In genomic region chr7:155388561-155388960, GRCh38 we compare ENCODE assay signal across 25 cellular contexts.
"Had no signal": no experiment of that assay in that cellular context is flagged by ENCODE, and none has a peak within 500 bp of the region (broad histone marks: within the 10 kb centered on the region; RNA-seq: fewer than 3 reads in every experiment).

No MANE protein-coding gene starts in this region.

- H3K4me3 Mint-ChIP-seq: activated CD4-positive, alpha-beta memory T cell treated with anti-CD3 and anti-CD28 coated beads, Interleukin-2, amount 10 ng/mL, durations not matched to agents 7 days and 5 days; activated CD4-positive, alpha-beta T cell treated with anti-CD3 and anti-CD28 coated beads for 36 hours; activated CD4-positive, alpha-beta T cell treated with anti-CD3 and anti-CD28 coated beads, Interleukin-2, amount 10 ng/mL, durations not matched to agents 7 days and 5 days; activated naive CD4-positive, alpha-beta T cell treated with anti-CD3 and anti-CD28 coated beads, Interleukin-2, amount 10 ng/mL, durations not matched to agents 7 days and 5 days; activated naive CD8-positive, alpha-beta T cell treated with anti-CD3 and anti-CD28 coated beads, Interleukin-2, amount 10 ng/mL, durations not matched to agents 7 days and 5 days; activated T-cell treated with anti-CD3 and anti-CD28 coated beads, Interleukin-2, amount 50 U/mL, for 24 hours; activated T-cell treated with anti-CD3 and anti-CD28 coated beads, Interleukin-2, amount 50 U/mL, for 72 hours; dendritic cell treated with granulocyte-macrophage colony-stimulating factor and Interleukin-4, amounts not matched to agents 40 ng/mL and 50 ng/mL, for 4 days; endodermal cell had no signal

- H3K4me1 Mint-ChIP-seq: activated CD4-positive, alpha-beta memory T cell treated with anti-CD3 and anti-CD28 coated beads, Interleukin-2, amount 10 ng/mL, durations not matched to agents 7 days and 5 days; activated CD4-positive, alpha-beta T cell treated with anti-CD3 and anti-CD28 coated beads for 36 hours; activated CD4-positive, alpha-beta T cell treated with anti-CD3 and anti-CD28 coated beads, Interleukin-2, amount 10 ng/mL, durations not matched to agents 7 days and 5 days; activated naive CD4-positive, alpha-beta T cell treated with anti-CD3 and anti-CD28 coated beads, Interleukin-2, amount 10 ng/mL, durations not matched to agents 7 days and 5 days; activated naive CD8-positive, alpha-beta T cell treated with anti-CD3 and anti-CD28 coated beads, Interleukin-2, amount 10 ng/mL, durations not matched to agents 7 days and 5 days had no signal

- DNase-seq: activated CD4-positive, alpha-beta memory T cell treated with anti-CD3 and anti-CD28 coated beads, Interleukin-2, amount 10 ng/mL, durations not matched to agents 7 days and 5 days; activated CD4-positive, alpha-beta T cell treated with anti-CD3 and anti-CD28 coated beads for 36 hours; activated CD4-positive, alpha-beta T cell treated with anti-CD3 and anti-CD28 coated beads, Interleukin-2, amount 10 ng/mL, durations not matched to agents 7 days and 5 days; activated CD4-positive, alpha-beta T cell treated with anti-CD3 and anti-CD28 coated beads, Interleukin-2, amount 50 U/mL, for 4 hours; activated CD4-positive, CD25-positive, alpha-beta regulatory T cell; activated CD4-positive, CD25-positive, alpha-beta regulatory T cell treated with anti-CD3 and anti-CD28 coated beads, Interleukin-2, amount 50 U/mL, for 72 hours; activated CD8-positive, alpha-beta memory T cell treated with anti-CD3 and anti-CD28 coated beads, Interleukin-2, amount 50 U/mL, for 48 hours; activated gamma-delta T cell; activated naive CD4-positive, alpha-beta T cell; activated naive CD4-positive, alpha-beta T cell treated with anti-CD3 and anti-CD28 coated beads, Interleukin-2, amount 10 ng/mL, durations not matched to agents 7 days and 5 days; activated naive CD8-positive, alpha-beta T cell treated with anti-CD3 and anti-CD28 coated beads, Interleukin-2, amount 10 ng/mL, durations not matched to agents 7 days and 5 days; activated T-cell treated with anti-CD3 and anti-CD28 coated beads for 4 hours; activated T-cell treated with anti-CD3 and anti-CD28 coated beads, Interleukin-2, amount 50 U/mL, for 24 hours; activated T-cell treated with anti-CD3 and anti-CD28 coated beads, Interleukin-2, amount 50 U/mL, for 72 hours; caudate nucleus; colonic mucosa; effector memory CD4-positive, alpha-beta T cell; endodermal cell; foreskin fibroblast; head of caudate nucleus; T-helper 2 cell had no signal

- H3K9me3 ChIP-seq: colonic mucosa had no signal

- ATAC-seq: activated CD4-positive, alpha-beta T cell treated with anti-CD3 and anti-CD28 coated beads for 36 hours; activated naive CD4-positive, alpha-beta T cell treated with anti-CD3 and anti-CD28 coated beads, Interleukin-2, amount 50 U/mL, for 72 hours; activated T-cell treated with anti-CD3 and anti-CD28 coated beads, Interleukin-2, amount 50 U/mL, for 72 hours; esophagus mucosa had no signal

- H3K36me3 Mint-ChIP-seq: activated naive CD4-positive, alpha-beta T cell treated with anti-CD3 and anti-CD28 coated beads, Interleukin-2, amount 10 ng/mL, durations not matched to agents 7 days and 5 days; activated naive CD4-positive, alpha-beta T cell treated with anti-CD3 and anti-CD28 coated beads, Interleukin-2, amount 50 U/mL, for 72 hours; activated naive CD8-positive, alpha-beta T cell treated with anti-CD3 and anti-CD28 coated beads, Interleukin-2, amount 10 ng/mL, durations not matched to agents 7 days and 5 days had no signal

- H3K4me3 ChIP-seq: colonic mucosa, dorsolateral prefrontal cortex had no signal

- H3K27ac ChIP-seq: colonic mucosa, dorsolateral prefrontal cortex had no signal

- H3K9me3 Mint-ChIP-seq: activated CD4-positive, alpha-beta memory T cell treated with anti-CD3 and anti-CD28 coated beads, Interleukin-2, amount 10 ng/mL, durations not matched to agents 7 days and 5 days; activated CD4-positive, alpha-beta T cell treated with anti-CD3 and anti-CD28 coated beads, Interleukin-2, amount 10 ng/mL, durations not matched to agents 7 days and 5 days; activated naive CD4-positive, alpha-beta T cell treated with anti-CD3 and anti-CD28 coated beads, Interleukin-2, amount 10 ng/mL, durations not matched to agents 7 days and 5 days; activated naive CD4-positive, alpha-beta T cell treated with anti-CD3 and anti-CD28 coated beads, Interleukin-2, amount 50 U/mL, for 72 hours; activated naive CD8-positive, alpha-beta T cell treated with anti-CD3 and anti-CD28 coated beads, Interleukin-2, amount 10 ng/mL, durations not matched to agents 7 days and 5 days; activated T-cell treated with anti-CD3 and anti-CD28 coated beads, Interleukin-2, amount 50 U/mL, for 24 hours; activated T-cell treated with anti-CD3 and anti-CD28 coated beads, Interleukin-2, amount 50 U/mL, for 72 hours; dendritic cell treated with granulocyte-macrophage colony-stimulating factor and Interleukin-4, amounts not matched to agents 40 ng/mL and 50 ng/mL, for 4 days; endodermal cell had no signal

- H3K36me3 ChIP-seq: colonic mucosa had no signal

- H3K4me1 ChIP-seq: colonic mucosa had no signal

- H3K27ac Mint-ChIP-seq: activated CD4-positive, alpha-beta memory T cell treated with anti-CD3 and anti-CD28 coated beads, Interleukin-2, amount 10 ng/mL, durations not matched to agents 7 days and 5 days; activated CD4-positive, alpha-beta T cell treated with anti-CD3 and anti-CD28 coated beads for 36 hours; activated CD4-positive, alpha-beta T cell treated with anti-CD3 and anti-CD28 coated beads, Interleukin-2, amount 10 ng/mL, durations not matched to agents 7 days and 5 days; activated naive CD4-positive, alpha-beta T cell treated with anti-CD3 and anti-CD28 coated beads, Interleukin-2, amount 10 ng/mL, durations not matched to agents 7 days and 5 days; activated naive CD4-positive, alpha-beta T cell treated with anti-CD3 and anti-CD28 coated beads, Interleukin-2, amount 50 U/mL, for 72 hours; activated naive CD8-positive, alpha-beta T cell treated with anti-CD3 and anti-CD28 coated beads, Interleukin-2, amount 10 ng/mL, durations not matched to agents 7 days and 5 days; activated T-cell treated with anti-CD3 and anti-CD28 coated beads, Interleukin-2, amount 50 U/mL, for 24 hours; activated T-cell treated with anti-CD3 and anti-CD28 coated beads, Interleukin-2, amount 50 U/mL, for 72 hours; dendritic cell treated with granulocyte-macrophage colony-stimulating factor and Interleukin-4, amounts not matched to agents 40 ng/mL and 50 ng/mL, for 4 days; endodermal cell had no signal
